9 cellular contexts compared by ENCODE assay signal in the genomic region with DNA sequence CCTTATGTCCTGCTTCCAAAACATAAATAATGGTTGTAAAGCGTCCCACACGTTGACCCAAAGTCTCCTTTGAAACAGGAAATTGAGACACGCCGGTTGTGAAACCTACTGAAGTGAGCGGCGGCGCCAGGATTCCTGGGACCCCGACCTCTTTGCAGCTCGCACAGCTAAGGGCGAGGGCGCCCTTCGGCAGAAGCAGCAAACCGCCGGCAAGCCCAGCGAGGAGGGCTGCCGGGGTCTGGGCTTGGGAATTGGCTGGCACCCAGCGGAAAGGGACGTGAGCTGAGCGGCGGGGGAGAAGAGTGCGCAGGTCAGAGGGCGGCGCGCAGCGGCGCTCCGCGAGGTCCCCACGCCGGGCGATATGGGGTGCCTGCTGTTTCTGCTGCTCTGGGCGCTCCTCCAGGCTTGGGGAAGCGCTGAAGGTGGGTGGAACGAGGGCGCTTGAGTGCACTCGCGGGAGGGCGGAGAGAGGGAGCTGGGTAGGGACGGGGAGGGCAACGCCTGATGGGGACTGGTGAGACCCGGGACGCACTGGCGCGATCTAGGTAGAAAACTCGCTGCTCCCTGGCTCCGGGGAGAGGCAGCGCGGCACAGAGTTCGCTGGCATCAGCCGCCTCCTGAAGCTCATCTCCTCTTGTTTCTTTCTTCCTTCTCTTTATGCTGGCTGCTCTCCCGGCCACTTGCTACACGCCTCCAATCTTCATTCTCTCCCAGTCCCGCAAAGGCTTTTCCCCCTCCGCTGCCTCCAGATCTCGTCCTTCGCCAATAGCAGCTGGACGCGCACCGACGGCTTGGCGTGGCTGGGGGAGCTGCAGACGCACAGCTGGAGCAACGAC. TPM values are rescaled to one million over a fixed set of nuclear protein-coding genes. Genes with fewer than 3 reads are reported as not detected.
DNase-seq lines count a peak whose midpoint lies in the region; ATAC-seq and TF ChIP-seq lines count a peak whose summit lies in the region.
"Had no signal": no experiment of that assay in that cellular context is flagged by ENCODE, and none has a peak within 500 bp of the region (broad histone marks: within the 10 kb centered on the region; RNA-seq: fewer than 3 reads in every experiment).

Gene CD1D (plus strand): TSS at position 155 of the 836 bp plus-strand sequence. CDS start 207 bp downstream, at position 362.

- TF ChIP-seq POLR2A in NB4 (IDR thresholded peaks at IDR 0.05; ENCODE audit: extremely low read depth, insufficient read length) (no peak), thyroid gland (IDR thresholded peaks at IDR 0.05) (peak in 1 of 2 donors; percentile 24)

- ATAC-seq in HG03469 (IDR thresholded peaks at IDR 0.05; ENCODE audit: unreplicated experiment) = no peak
- no peak for ATAC-seq in HG02973 (IDR thresholded peaks at IDR 0.05; ENCODE audit: unreplicated experiment)

- H3K4me1 ChIP-seq in thyroid gland = peaks cover 10% of the 10 kb centered on the region in 2 donors

- intact Hi-C loops in dendritic cell treated with granulocyte-macrophage colony-stimulating factor and Interleukin-4, amounts not matched to agents 40 ng/mL and 50 ng/mL, for 4 days (cut with micrococcal nuclease) = no loop called here
- intact Hi-C loops in thyroid gland (cut with DNase I) = no loop called here

- 1 to 2% methylated on average over 53 to 61 of the region's 63 CpGs for WGBS in thyroid gland, 2 donors

- peaks cover 6% of the 10 kb centered on the region for H3K36me3 Mint-ChIP-seq in dendritic cell treated with granulocyte-macrophage colony-stimulating factor and Interleukin-4, amounts not matched to agents 40 ng/mL and 50 ng/mL, for 4 days (ENCODE audit: low read depth)

- H3K9me3 Mint-ChIP-seq in dendritic cell treated with granulocyte-macrophage colony-stimulating factor and Interleukin-4, amounts not matched to agents 40 ng/mL and 50 ng/mL, for 4 days = no peaks in the 10 kb centered on the region

- TF ChIP-seq CTCF in NB4 (IDR thresholded peaks at IDR 0.05; ENCODE audit: low read depth, low read length) (no peak), thyroid gland (IDR thresholded peaks at IDR 0.05) (no peak)

- peak within 1 kb of the TSS; percentile 89 for H3K4me3 Mint-ChIP-seq in dendritic cell treated with granulocyte-macrophage colony-stimulating factor and Interleukin-4, amounts not matched to agents 40 ng/mL and 50 ng/mL, for 4 days

- H3K4me3 ChIP-seq in NB4 (ENCODE audit: low read depth, low read length) (peak within 1 kb of the TSS; percentile 57), thyroid gland (replicated peaks in 1 of 3) (peak within 1 kb of the TSS; percentile 1 to 40 (median 11))

- H3K27me3 Mint-ChIP-seq in dendritic cell treated with granulocyte-macrophage colony-stimulating factor and Interleukin-4, amounts not matched to agents 40 ng/mL and 50 ng/mL, for 4 days = peaks cover 10% of the 10 kb centered on the region

- DNase-seq in GDM1 (lab: John Stamatoyannopoulos, UW) (peak; percentile 47), NB4 (ENCODE audit: low read depth) (peak; percentile 88), lung microvascular endothelial cell (ENCODE audit: low read depth in 2 of 2) (peak; percentile 1 to 8), thyroid gland (peak; percentile 70 to 74), NCI-H1436 treated with DMSO at 0.1 percent for 48 hours (lab: John Stamatoyannopoulos, UW) (no peak)

- no peaks in the 10 kb centered on the region for H3K9me3 ChIP-seq in thyroid gland

- H3K36me3 ChIP-seq in thyroid gland = no peaks in the 10 kb centered on the region

- H3K27ac ChIP-seq in thyroid gland = peak within 1 kb of the TSS in 1 of 3 donors; percentile 34

- no peaks in the 10 kb centered on the region for H3K27me3 ChIP-seq in thyroid gland

- peak within 1 kb of the TSS; percentile 78 for H3K27ac Mint-ChIP-seq in dendritic cell treated with granulocyte-macrophage colony-stimulating factor and Interleukin-4, amounts not matched to agents 40 ng/mL and 50 ng/mL, for 4 days

- peaks cover 72% of the 10 kb centered on the region for H3K4me1 Mint-ChIP-seq in dendritic cell treated with granulocyte-macrophage colony-stimulating factor and Interleukin-4, amounts not matched to agents 40 ng/mL and 50 ng/mL, for 4 days (ENCODE audit: low read depth)

RNA-seq across cellular contexts. Expression of gene CD1D, which starts in this region (rescaled TPM):
- under 0.01 TPM in 2 replicates for total RNA-seq in lung microvascular endothelial cell
- total RNA-seq in thyroid gland = 1 to 10 TPM in 3 of 4 donors, under 1 TPM in 1; 0.45 to 2.8 (median 1.7) TPM
- total RNA-seq: SK-MEL-5 had no signal

Comparison
In these comparisons a context has a peak if more than half of its experiments do, and no peak if none do; other contexts are left out.
1. Peak in DNase-seq in lung microvascular endothelial cell; RNA of the gene not detected or under 1 TPM.